ENCODE assay signal across 8 cellular contexts in the genomic region with DNA sequence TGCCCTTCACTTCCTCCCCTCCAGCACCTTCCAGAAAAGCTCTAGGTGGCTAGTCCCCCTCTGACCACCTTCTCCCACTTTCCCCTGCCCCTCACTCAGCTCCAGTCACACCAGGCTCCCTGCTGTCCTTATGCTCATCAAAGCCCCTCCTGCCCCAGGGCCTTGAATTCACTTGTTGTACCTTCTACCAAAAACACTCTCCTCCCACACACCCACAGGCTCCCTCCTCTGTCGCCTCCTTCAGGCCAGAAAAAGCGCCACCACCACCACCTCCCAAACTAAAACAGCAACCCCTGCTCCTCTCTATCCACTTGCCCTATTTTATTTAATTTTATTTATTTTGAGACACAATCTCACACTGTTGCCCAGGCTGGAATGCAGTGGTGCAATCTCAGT. TPM values are rescaled to one million over a fixed set of nuclear protein-coding genes. Genes with fewer than 3 reads are reported as not detected.
A peak's percentile ranks its signal among the peaks of the same experiment; 100 is the strongest.
DNase-seq lines count a peak whose midpoint lies in the region; TF ChIP-seq lines count a peak whose summit lies in the region.

No MANE protein-coding gene starts in this region.

- BruUV-seq in MCF 10A (replicated peaks; lab: Mats Ljungman, UMichigan), result no TSS peak

- CTCF ChIA-PET in MCF 10A (lab: Yijun Ruan, JAX), result interaction anchor here (0.6 to 1.9 kb wide), 6 partner anchors 13 to 348 kb away, joined by 3 to 5 read pairs (median 3); no protein-coding TSS in a partner anchor

- H3K4me1 ChIP-seq in breast epithelium, result no peaks in the 10 kb centered on the region
- H3K4me1 ChIP-seq in transverse colon, result peaks cover 3 to 52% (median 40%) of the 10 kb centered on the region in 4 donors

- TF ChIP-seq POLR2A in breast epithelium (IDR thresholded peaks at IDR 0.05) (no peak), transverse colon (IDR thresholded peaks at IDR 0.05) (no peak)

- no peak for TF ChIP-seq EP300 in transverse colon (IDR thresholded peaks at IDR 0.05; ENCODE audit: low read depth)

- H3K4me3 ChIP-seq in breast epithelium (no peak overlapping the region), fibroblast of pulmonary artery (replicated peaks; ENCODE audit: low read depth, low read length) (no peak overlapping the region), transverse colon (no peak overlapping the region)

- H3K27ac ChIP-seq in breast epithelium, result peak overlapping the region in 1 of 2 donors; percentile 48
- peak overlapping the region; percentile 84 to 91 (median 88) for H3K27ac ChIP-seq in transverse colon

- H3K36me3 ChIP-seq in breast epithelium (no peaks in the 10 kb centered on the region), transverse colon (no peaks in the 10 kb centered on the region)

- H3K27me3 ChIP-seq in breast epithelium (no peaks in the 10 kb centered on the region), transverse colon (no peaks in the 10 kb centered on the region)

- H3K27me3 Mint-ChIP-seq in MCF 10A (ENCODE audit: insufficient read depth, unreplicated experiment) (no peaks in the 10 kb centered on the region), glutamatergic neuron (ENCODE audit: unreplicated experiment) (peaks cover 2% of the 10 kb centered on the region)

- H3K27ac Mint-ChIP-seq in MCF 10A (ENCODE audit: low read depth, unreplicated experiment), result no peak overlapping the region
- no peak overlapping the region for H3K27ac Mint-ChIP-seq in glutamatergic neuron (ENCODE audit: unreplicated experiment)

- H3K36me3 Mint-ChIP-seq in MCF 10A (ENCODE audit: insufficient read depth, unreplicated experiment), result no peaks in the 10 kb centered on the region
- no peaks in the 10 kb centered on the region for H3K36me3 Mint-ChIP-seq in glutamatergic neuron (ENCODE audit: unreplicated experiment)

- 78 to 80% methylated on average over 1 to 2 of the region's 2 CpGs for whole genome bisulfite sequencing in transverse colon (ENCODE audit: low coverage in 1 of 2), 2 donors

- H3K4me1 Mint-ChIP-seq in MCF 10A (ENCODE audit: insufficient read depth, unreplicated experiment), result peaks cover 13% of the 10 kb centered on the region
- no peaks in the 10 kb centered on the region for H3K4me1 Mint-ChIP-seq in glutamatergic neuron (ENCODE audit: low read depth, unreplicated experiment)

- DNase-seq in MCF 10A (ENCODE audit: unreplicated experiment) (no peak), breast epithelium (ENCODE audit: low spot score in 2 of 2) (no peak), fibroblast of pulmonary artery (ENCODE audit: low read depth) (no peak), transverse colon (no peak), glutamatergic neuron (no peak), COLO668 (lab: John Stamatoyannopoulos, UW; ENCODE audit: unreplicated experiment) (no peak)
- DNase-seq in activated CD4-positive, alpha-beta T cell treated with anti-CD3 and anti-CD28 coated beads for 4 hours, result peak; percentile 18 to 23
- no peak for DNase-seq in activated CD4-positive, CD25-positive, alpha-beta regulatory T cell treated with anti-CD3 and anti-CD28 coated beads, Interleukin-2, amount 50 U/mL, for 72 hours

- no peaks in the 10 kb centered on the region for H3K9me3 Mint-ChIP-seq in MCF 10A (ENCODE audit: unreplicated experiment)
- H3K9me3 Mint-ChIP-seq in glutamatergic neuron (ENCODE audit: unreplicated experiment), result peaks cover 2% of the 10 kb centered on the region

- no peak overlapping the region for H3K4me3 Mint-ChIP-seq in MCF 10A (ENCODE audit: unreplicated experiment)
- no peak overlapping the region for H3K4me3 Mint-ChIP-seq in glutamatergic neuron (ENCODE audit: unreplicated experiment)

- intact Hi-C loops in MCF 10A (cut with micrococcal nuclease) (no loop called here), breast epithelium (cut with DNase I; ENCODE audit: low total_unique reads) (no loop called here), transverse colon (cut with DNase I; ENCODE audit: low total_unique reads) (no loop called here)

- in situ Hi-C loops in transverse colon (cut with MboI; ENCODE audit: low pct_ligation_motif_present in 1 of 4, low pct_unique_long_range_greater_than_20kb in 1 of 4, low sequenced_read_pairs in 3 of 4), result no loop called here

- POLR2A ChIA-PET in MCF 10A (lab: Yijun Ruan, JAX), result no interaction called here

- peak; percentile 13 for TF ChIP-seq CTCF in MCF 10A (IDR thresholded peaks at IDR 0.05; ENCODE audit: unreplicated experiment)
- TF ChIP-seq CTCF in breast epithelium (IDR thresholded peaks at IDR 0.05), result no peak
- peak; percentile 34 for TF ChIP-seq CTCF in fibroblast of pulmonary artery (IDR thresholded peaks at IDR 0.05; ENCODE audit: low read length, missing control alignments)
- peak in 3 of 5 experiments; percentile 9 to 45 (median 24) for TF ChIP-seq CTCF in transverse colon (IDR thresholded peaks at IDR 0.05)
- TF ChIP-seq CTCF in glutamatergic neuron (IDR thresholded peaks at IDR 0.05; ENCODE audit: partially characterized antibody, unreplicated experiment), result no peak

- H3K9me3 ChIP-seq in breast epithelium (no peaks in the 10 kb centered on the region), transverse colon (no peaks in the 10 kb centered on the region)

RNA-seq across cellular contexts. Expression of a gene that starts 4.8 kb away (rescaled TPM):
- total RNA-seq in MCF 10A (2022) (not detected in 2 replicates), breast epithelium (not detected), transverse colon (not detected), glutamatergic neuron (ENCODE audit: unreplicated experiment) (not detected)

RNA-seq across cellular contexts. Expression of a gene that starts 22.9 kb away (rescaled TPM):
- total RNA-seq in MCF 10A (2022) (13.2 and 25.6 TPM in 2 replicates), breast epithelium (1 to 10 TPM in 2 of 3 donors, under 1 TPM in 1; 0.96 to 5.3 (median 4.9) TPM), transverse colon (10 to 100 TPM in 2 of 4 donors, 1 to 10 TPM in 2; 3.8 to 19.1 (median 9.9) TPM), glutamatergic neuron (ENCODE audit: unreplicated experiment) (1.5 TPM)

RNA-seq across cellular contexts. Expression of a gene that starts 50.5 kb away (rescaled TPM):
- total RNA-seq in MCF 10A (2022), result 140 and 141 TPM in 2 replicates
- 10 to 100 TPM in 2 of 3 donors, 1 to 10 TPM in 1; 8.5 to 30.2 (median 22.0) TPM for total RNA-seq in breast epithelium
- 10 to 100 TPM; 26.2 to 49.0 (median 33.3) TPM for total RNA-seq in transverse colon
- 14.8 TPM for total RNA-seq in glutamatergic neuron (ENCODE audit: unreplicated experiment)

RNA-seq across cellular contexts. Expression of a gene that starts 54.3 kb away (rescaled TPM):
- total RNA-seq in MCF 10A (2022) (24.4 and 32.1 TPM in 2 replicates), breast epithelium (10 to 100 TPM in 2 of 3 donors, 1 to 10 TPM in 1; 4.3 to 37.6 (median 34.4) TPM), transverse colon (100 to 1,000 TPM in 1 of 4 donors, 10 to 100 TPM in 3; 43.8 to 181 (median 69.5) TPM), glutamatergic neuron (ENCODE audit: unreplicated experiment) (2.4 TPM)

Comparison
In these comparisons a context has a peak if more than half of its experiments do, and no peak if none do; other contexts are left out.
1. CTCF ChIP-seq: peak in MCF 10A (single experiment), fibroblast of pulmonary artery (single experiment) and transverse colon (3 of 5); none in breast epithelium (0 of 3) and glutamatergic neuron (single experiment).
2. DNase-seq: peak in activated CD4-positive, alpha-beta T cell treated with anti-CD3 and anti-CD28 coated beads for 4 hours (2 of 2); none in MCF 10A (single experiment), breast epithelium (0 of 2), fibroblast of pulmonary artery (single experiment), transverse colon (single experiment), activated CD4-positive, CD25-positive, alpha-beta regulatory T cell treated with anti-CD3 and anti-CD28 coated beads, Interleukin-2, amount 50 U/mL, for 72 hours (single experiment), glutamatergic neuron (single experiment) and COLO668 (single experiment).